ENCODE assay signal across 13 cellular contexts in genomic region chr13:75425216-75426009, GRCh38. TPM values are rescaled to one million over a fixed set of nuclear protein-coding genes. Genes with fewer than 3 reads are reported as not detected.
DNase-seq lines count a peak whose midpoint lies in the region; ATAC-seq and TF ChIP-seq lines count a peak whose summit lies in the region.
"Had no signal": no experiment of that assay in that cellular context is flagged by ENCODE, and none has a peak within 500 bp of the region (broad histone marks: within the 10 kb centered on the region; RNA-seq: fewer than 3 reads in every experiment).

No MANE protein-coding gene starts in this region.

- H3K4me2 ChIP-seq in OCI-LY7 (ENCODE audit: low read length): peak overlapping the region; percentile 61

- TF ChIP-seq CTCF in OCI-LY7 (conservative IDR thresholded peaks at IDR 0.05; ENCODE audit: low read length): no peak

- peaks cover 15% of the 10 kb centered on the region; the same call in 1 of the 2 replicates for H3K9me3 ChIP-seq in OCI-LY7 (ENCODE audit: low read length)

- no TSS peak for BruUV-seq in OCI-LY7 (replicated peaks; lab: Mats Ljungman, UMichigan)

- peaks cover 94% of the 10 kb centered on the region for H3K4me1 ChIP-seq in OCI-LY7 (ENCODE audit: insufficient read depth, low read length, poor library complexity, severe bottlenecking)
- H3K4me1 ChIP-seq: parathyroid adenoma had no signal

- POLR2A ChIA-PET in OCI-LY7 (lab: Charles Lee): interaction anchor here (0.7 kb wide), 2 partner anchors 8 to 22 kb away, joined by 3 read pairs; no protein-coding TSS in a partner anchor

- peaks cover 65% of the 10 kb centered on the region; the same call in 1 of the 2 replicates for H3K79me2 ChIP-seq in OCI-LY7 (ENCODE audit: insufficient read depth, low read depth, low read length)
- H3K79me2 ChIP-seq: parathyroid adenoma had no signal

- H3K27ac ChIP-seq in OCI-LY7 (ENCODE audit: low read depth, low read length, poor library complexity, severe bottlenecking): peak overlapping the region; percentile 75
- H3K27ac ChIP-seq: parathyroid adenoma had no signal

- H3K9me2 ChIP-seq in OCI-LY7 (ENCODE audit: insufficient read depth, low read length): no peaks in the 10 kb centered on the region

- H3K36me3 ChIP-seq in OCI-LY7 (ENCODE audit: insufficient read depth, low read length): peaks cover 12% of the 10 kb centered on the region

- CTCF ChIA-PET in OCI-LY7 (lab: Charles Lee; ENCODE audit: unreplicated experiment): no interaction called here

- intact Hi-C loops in OCI-LY7 (cut with micrococcal nuclease; ENCODE audit: unreplicated experiment): no loop called here

- peak overlapping the region; percentile 27 for H3K4me3 ChIP-seq in OCI-LY7 (ENCODE audit: low read depth, low read length, poor library complexity, severe bottlenecking)

- peak; percentile 92 for ATAC-seq in GM18502 (IDR thresholded peaks at IDR 0.05; ENCODE audit: poor library complexity, unreplicated experiment)
- ATAC-seq in GM21367 (IDR thresholded peaks at IDR 0.05; ENCODE audit: unreplicated experiment): peak; percentile 87
- ATAC-seq in HG03064 (IDR thresholded peaks at IDR 0.05; ENCODE audit: low read depth, unreplicated experiment): peak; percentile 82
- ATAC-seq: left colon, Panc1 had no signal

- DNase-seq in OCI-LY7 (ENCODE audit: low spot score) (peak; percentile 72), AG08395 (ENCODE audit: low spot score) (no peak), T-helper 9 cell (no peak), NCI-H2029 treated with DMSO at 0.1 percent for 48 hours (lab: John Stamatoyannopoulos, UW) (no peak), epidermal melanocyte (ENCODE audit: insufficient read length, low spot score) (no peak)
- DNase-seq: foreskin fibroblast, left colon, NCI-H146 had no signal

- no peak overlapping the region for H2AFZ ChIP-seq in OCI-LY7 (ENCODE audit: low read length)
- H2AFZ ChIP-seq: parathyroid adenoma had no signal

- H4K20me1 ChIP-seq in OCI-LY7 (ENCODE audit: insufficient read depth, low read length): no peaks in the 10 kb centered on the region

RNA-seq across cellular contexts. Expression of gene TBC1D4, which starts 56.6 kb away (rescaled TPM):
- total RNA-seq in OCI-LY7 (2014; rRNA removed; shearing (Covaris generic)): 24.3 TPM in 2 replicates
- 21.7 and 22.6 TPM in 2 replicates for total RNA-seq in OCI-LY7 (2022)
